8 cellular contexts compared by ENCODE assay signal in the genomic region with DNA sequence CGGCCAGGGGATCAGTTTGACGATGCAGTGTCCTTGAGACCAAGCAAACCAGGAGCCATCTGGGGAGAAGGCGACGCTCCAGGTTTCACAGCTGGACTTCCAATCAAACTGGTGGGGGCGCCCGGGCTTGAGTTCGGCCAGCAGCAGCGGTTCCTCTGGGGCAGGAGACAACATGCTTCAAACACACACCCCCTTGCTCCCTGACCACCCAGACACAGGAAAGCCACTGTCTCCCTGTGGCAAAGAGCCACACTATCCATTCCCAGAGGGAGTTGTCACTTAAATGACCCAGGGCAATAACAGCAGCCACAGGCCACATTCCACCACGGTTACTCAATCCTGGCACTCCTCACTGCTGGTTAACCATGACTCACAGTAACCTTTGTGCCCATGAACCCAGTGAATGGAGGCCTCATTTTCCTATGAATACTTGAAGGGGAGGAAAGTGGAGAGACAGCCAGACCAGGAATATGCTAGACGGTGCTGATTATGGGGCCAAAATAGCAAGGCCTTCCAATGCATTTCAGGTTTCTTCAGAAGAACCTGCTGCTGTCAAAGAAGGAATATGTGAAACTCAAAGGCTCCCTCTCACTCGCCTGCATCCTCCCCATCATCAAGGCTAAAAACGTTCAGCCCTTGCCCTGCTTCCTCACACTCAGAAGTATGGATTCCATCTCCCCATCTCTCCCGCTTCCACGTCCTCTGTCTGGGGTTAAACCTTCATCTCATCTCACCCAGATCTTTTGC. TPM values are rescaled to one million over a fixed set of nuclear protein-coding genes. Genes with fewer than 3 reads are reported as not detected.
DNase-seq lines count a peak whose midpoint lies in the region; ATAC-seq lines count a peak whose summit lies in the region.

No MANE protein-coding gene starts in this region.

- no peaks in the 10 kb centered on the region for H3K9me3 Mint-ChIP-seq in activated CD8-positive, alpha-beta memory T cell treated with anti-CD3 and anti-CD28 coated beads, Interleukin-2, amount 10 ng/mL, durations not matched to agents 7 days and 5 days (ENCODE audit: low read depth)
- no peaks in the 10 kb centered on the region for H3K9me3 Mint-ChIP-seq in activated T-cell treated with anti-CD3 and anti-CD28 coated beads, Interleukin-2, amount 50 U/mL, for 72 hours

- intact Hi-C loops in head of caudate nucleus (cut with DNase I) = no loop called here
- intact Hi-C loops in posterior vena cava (cut with DNase I) = no loop called here

- DNase-seq in activated CD8-positive, alpha-beta memory T cell treated with anti-CD3 and anti-CD28 coated beads, Interleukin-2, amount 10 ng/mL, durations not matched to agents 7 days and 5 days = peak; percentile 49
- DNase-seq in activated CD8-positive, alpha-beta memory T cell treated with anti-CD3 and anti-CD28 coated beads for 24 hours = no peak
- DNase-seq in activated T-cell treated with anti-CD3 and anti-CD28 coated beads, Interleukin-2, amount 50 U/mL, for 72 hours = peak; percentile 60 to 66
- peak in 40 of 42 donors; percentile 10 to 85 (median 38) for DNase-seq in head of caudate nucleus
- DNase-seq in posterior vena cava (ENCODE audit: low spot score) = peak; percentile 89
- DNase-seq in NCI-H774 (lab: John Stamatoyannopoulos, UW) = no peak
- DNase-seq in activated CD8-positive, alpha-beta memory T cell treated with anti-CD3 and anti-CD28 coated beads, Interleukin-2, amount 50 U/mL, for 4 hours = no peak

- peaks cover 30% of the 10 kb centered on the region for H3K4me1 Mint-ChIP-seq in activated CD8-positive, alpha-beta memory T cell treated with anti-CD3 and anti-CD28 coated beads, Interleukin-2, amount 10 ng/mL, durations not matched to agents 7 days and 5 days
- peaks cover 48% of the 10 kb centered on the region for H3K4me1 Mint-ChIP-seq in activated T-cell treated with anti-CD3 and anti-CD28 coated beads, Interleukin-2, amount 50 U/mL, for 72 hours (ENCODE audit: low read depth)

- no peak overlapping the region for H3K4me3 Mint-ChIP-seq in activated CD8-positive, alpha-beta memory T cell treated with anti-CD3 and anti-CD28 coated beads, Interleukin-2, amount 10 ng/mL, durations not matched to agents 7 days and 5 days
- peak overlapping the region; percentile 21 to 64 for H3K4me3 Mint-ChIP-seq in activated T-cell treated with anti-CD3 and anti-CD28 coated beads, Interleukin-2, amount 50 U/mL, for 72 hours

- H3K27ac Mint-ChIP-seq in activated CD8-positive, alpha-beta memory T cell treated with anti-CD3 and anti-CD28 coated beads, Interleukin-2, amount 10 ng/mL, durations not matched to agents 7 days and 5 days = peak overlapping the region; percentile 67
- H3K27ac Mint-ChIP-seq in activated T-cell treated with anti-CD3 and anti-CD28 coated beads, Interleukin-2, amount 50 U/mL, for 72 hours = peak overlapping the region; percentile 69

- CTCF ChIA-PET in activated CD8-positive, alpha-beta memory T cell treated with anti-CD3 and anti-CD28 coated beads, Interleukin-2, amount 10 ng/mL, durations not matched to agents 7 days and 5 days (lab: Charles Lee) = interaction anchor here (1.1 to 4.4 kb wide), 2 partner anchors 12 to 177 kb away, joined by 3 to 47 read pairs; no protein-coding TSS in a partner anchor

- no peaks in the 10 kb centered on the region for H3K27me3 Mint-ChIP-seq in activated CD8-positive, alpha-beta memory T cell treated with anti-CD3 and anti-CD28 coated beads, Interleukin-2, amount 10 ng/mL, durations not matched to agents 7 days and 5 days
- no peaks in the 10 kb centered on the region for H3K27me3 Mint-ChIP-seq in activated T-cell treated with anti-CD3 and anti-CD28 coated beads, Interleukin-2, amount 50 U/mL, for 72 hours (ENCODE audit: low read depth)

- H3K36me3 Mint-ChIP-seq in activated CD8-positive, alpha-beta memory T cell treated with anti-CD3 and anti-CD28 coated beads, Interleukin-2, amount 10 ng/mL, durations not matched to agents 7 days and 5 days = peaks cover 30% of the 10 kb centered on the region
- peaks cover 9 to 29% of the 10 kb centered on the region in 2 donors for H3K36me3 Mint-ChIP-seq in activated T-cell treated with anti-CD3 and anti-CD28 coated beads, Interleukin-2, amount 50 U/mL, for 72 hours (ENCODE audit: insufficient read depth in 2 of 2)

- no peak for ATAC-seq in activated CD8-positive, alpha-beta memory T cell treated with anti-CD3 and anti-CD28 coated beads, Interleukin-2, amount 10 ng/mL, durations not matched to agents 7 days and 5 days
- ATAC-seq in activated T-cell treated with anti-CD3 and anti-CD28 coated beads, Interleukin-2, amount 50 U/mL, for 72 hours (replicated peaks in 1 of 2) = peak; percentile 71 to 73
- no peak for ATAC-seq in HG03571 (IDR thresholded peaks at IDR 0.05; ENCODE audit: unreplicated experiment)

RNA-seq across cellular contexts. Expression of a gene that starts 8.5 kb away (rescaled TPM):
- 10 to 100 TPM; 44.1 to 52.1 TPM for total RNA-seq in activated CD8-positive, alpha-beta memory T cell treated with anti-CD3 and anti-CD28 coated beads, Interleukin-2, amount 10 ng/mL, durations not matched to agents 7 days and 5 days
- total RNA-seq in activated T-cell treated with anti-CD3 and anti-CD28 coated beads, Interleukin-2, amount 50 U/mL, for 72 hours = 10 to 100 TPM; 41.6 to 69.7 TPM
- 100 to 1,000 TPM in 1 of 2 donors, 10 to 100 TPM in 1; 73.1 to 107 TPM for total RNA-seq in posterior vena cava

RNA-seq across cellular contexts. Expression of a gene that starts 36.0 kb away (rescaled TPM):
- 10 to 100 TPM; 55.4 to 55.7 TPM for total RNA-seq in activated CD8-positive, alpha-beta memory T cell treated with anti-CD3 and anti-CD28 coated beads, Interleukin-2, amount 10 ng/mL, durations not matched to agents 7 days and 5 days
- 10 to 100 TPM; 43.3 to 56.6 TPM for total RNA-seq in activated T-cell treated with anti-CD3 and anti-CD28 coated beads, Interleukin-2, amount 50 U/mL, for 72 hours
- 1 to 10 TPM; 6.0 to 7.0 TPM for total RNA-seq in posterior vena cava

RNA-seq across cellular contexts. Expression of a gene that starts 51.3 kb away (rescaled TPM):
- 10 to 100 TPM in 1 of 2 experiments, 1 to 10 TPM in 1; 9.2 to 14.4 TPM for total RNA-seq in activated CD8-positive, alpha-beta memory T cell treated with anti-CD3 and anti-CD28 coated beads, Interleukin-2, amount 10 ng/mL, durations not matched to agents 7 days and 5 days
- total RNA-seq in activated T-cell treated with anti-CD3 and anti-CD28 coated beads, Interleukin-2, amount 50 U/mL, for 72 hours = 1 to 10 TPM; 3.1 to 4.5 TPM
- 10 to 100 TPM; 11.1 to 15.3 TPM for total RNA-seq in posterior vena cava

Comparison
In these comparisons a context has a peak if more than half of its experiments do, and no peak if none do; other contexts are left out.
1. DNase-seq: peak in activated CD8-positive, alpha-beta memory T cell treated with anti-CD3 and anti-CD28 coated beads, Interleukin-2, amount 10 ng/mL, durations not matched to agents 7 days and 5 days (single experiment), activated T-cell treated with anti-CD3 and anti-CD28 coated beads, Interleukin-2, amount 50 U/mL, for 72 hours (2 of 2), head of caudate nucleus (40 of 42) and posterior vena cava (single experiment); none in activated CD8-positive, alpha-beta memory T cell treated with anti-CD3 and anti-CD28 coated beads for 24 hours (single experiment), NCI-H774 (single experiment) and activated CD8-positive, alpha-beta memory T cell treated with anti-CD3 and anti-CD28 coated beads, Interleukin-2, amount 50 U/mL, for 4 hours (single experiment).
2. ATAC-seq: peak in activated T-cell treated with anti-CD3 and anti-CD28 coated beads, Interleukin-2, amount 50 U/mL, for 72 hours (2 of 2); none in activated CD8-positive, alpha-beta memory T cell treated with anti-CD3 and anti-CD28 coated beads, Interleukin-2, amount 10 ng/mL, durations not matched to agents 7 days and 5 days (single experiment) and HG03571 (single experiment).
3. RNA of a gene that starts 36.0 kb away (total RNA-seq): 43.3 to 56.6 TPM in activated T-cell treated with anti-CD3 and anti-CD28 coated beads, Interleukin-2, amount 50 U/mL, for 72 hours and 55.4 to 55.7 TPM in activated CD8-positive, alpha-beta memory T cell treated with anti-CD3 and anti-CD28 coated beads, Interleukin-2, amount 10 ng/mL, durations not matched to agents 7 days and 5 days; 6.0 to 7.0 TPM in posterior vena cava; every median in the first group is over 4 times any median in the second.